In genomic region chr22:20858615-20859416, GRCh38 we compare ENCODE assay signal across 8 cellular contexts.
A peak's percentile ranks its signal among the peaks of the same experiment; 100 is the strongest.
DNase-seq lines count a peak whose midpoint lies in the region; ATAC-seq and FAIRE-seq lines count a peak whose summit lies in the region.

Gene PI4KA, minus strand, starts transcription at chr22:20858811. Its CDS starts 86 bp downstream, at chr22:20858725.
Gene SNAP29, plus strand, starts transcription at chr22:20859007. Its CDS starts 104 bp downstream, at chr22:20859111.

- H3K4me3 Mint-ChIP-seq in effector memory CD8-positive, alpha-beta T cell, result peak within 1 kb of the TSS; percentile 91 to 94
- peak within 1 kb of the TSS; percentile 91 for H3K4me3 Mint-ChIP-seq in memory B cell

- peak; percentile 71 for FAIRE-seq in HTR-8/SVneo (lab: Jason Lieb, UNC)

- peaks cover 43 to 44% of the 10 kb centered on the region in 2 donors for H3K4me1 Mint-ChIP-seq in effector memory CD8-positive, alpha-beta T cell (ENCODE audit: low read depth in 2 of 2)
- peaks cover 32% of the 10 kb centered on the region for H3K4me1 Mint-ChIP-seq in memory B cell

- peaks cover 36% of the 10 kb centered on the region for H3K36me3 Mint-ChIP-seq in effector memory CD8-positive, alpha-beta T cell (ENCODE audit: insufficient read depth)
- H3K36me3 Mint-ChIP-seq in memory B cell, result peaks cover 2% of the 10 kb centered on the region

- DNase-seq in COLO829 (ENCODE audit: low spot score) (peak; percentile 99), HTR-8/SVneo (ENCODE audit: insufficient read length, low spot score) (peak; percentile 96), NOMO-1 treated with DMSO at 0.1 percent for 48 hours (lab: John Stamatoyannopoulos, UW; ENCODE audit: unreplicated experiment) (peak; percentile 97), memory B cell (ENCODE audit: low spot score in 2 of 2) (peak; percentile 88 to 96)
- peak; percentile 89 to 95 (median 92) for DNase-seq in activated CD8-positive, alpha-beta memory T cell treated with anti-CD3 and anti-CD28 coated beads for 48 hours (ENCODE audit: low read depth in 2 of 3, low spot score in 2 of 3)
- DNase-seq in effector memory CD8-positive, alpha-beta T cell, result peak; percentile 94 to 97 (median 97)
- peak; percentile 97 for DNase-seq in stimulated activated CD8-positive, alpha-beta memory T cell treated with anti-CD3 and anti-CD28 coated beads, Interleukin-12 subunit alpha, Interleukin-12 subunit beta, amount 100 ng/mL, for 1 hour (ENCODE audit: low read depth)

- no peaks in the 10 kb centered on the region for H3K27me3 Mint-ChIP-seq in effector memory CD8-positive, alpha-beta T cell
- H3K27me3 Mint-ChIP-seq in memory B cell, result no peaks in the 10 kb centered on the region

- H3K9me3 Mint-ChIP-seq in effector memory CD8-positive, alpha-beta T cell, result no peaks in the 10 kb centered on the region
- no peaks in the 10 kb centered on the region for H3K9me3 Mint-ChIP-seq in memory B cell

- ATAC-seq in GM21367 (IDR thresholded peaks at IDR 0.05; ENCODE audit: unreplicated experiment), result peak; percentile 81
- ATAC-seq in effector memory CD8-positive, alpha-beta T cell (replicated peaks), result peak; percentile 89
- ATAC-seq in memory B cell (ENCODE audit: low read depth), result peak; percentile 92

- H3K27ac Mint-ChIP-seq in effector memory CD8-positive, alpha-beta T cell, result peak within 1 kb of the TSS; percentile 92 to 93
- H3K27ac Mint-ChIP-seq in memory B cell, result peak within 1 kb of the TSS; percentile 93

Comparison
In these comparisons a context has a peak if more than half of its experiments do, and no peak if none do; other contexts are left out.
1. Peak in every context shown above with its lines: DNase-seq and ATAC-seq.